ENCODE assay signal across 27 cellular contexts in genomic region chr6:164442572-164442971, GRCh38.
"Had no signal": no experiment of that assay in that cellular context is flagged by ENCODE, and none has a peak within 500 bp of the region (broad histone marks: within the 10 kb centered on the region; RNA-seq: fewer than 3 reads in every experiment).

No MANE protein-coding gene starts in this region.

- H3K4me1 ChIP-seq: stomach, suprapubic skin, testis, thyroid gland, tibial artery, tibial nerve, transverse colon, upper lobe of left lung, upper lobe of right lung, uterus, vagina had no signal

- H3K27ac ChIP-seq: stomach, suprapubic skin, testis, thoracic aorta, thyroid gland, tibial artery, tibial nerve, transverse colon, upper lobe of left lung, upper lobe of right lung, uterus, vagina had no signal

- DNase-seq: stimulated activated CD4-positive, alpha-beta T cell treated with anti-CD3 and anti-CD28 coated beads, Interleukin-2, amount 100 ng/mL, for 48 hours; stimulated activated CD4-positive, alpha-beta T cell treated with anti-CD3 and anti-CD28 coated beads, Interleukin-4, amount 100 ng/mL, for 1 hour; stimulated activated CD4-positive, alpha-beta T cell treated with anti-CD3 and anti-CD28 coated beads, Interleukin-4, amount 100 ng/mL, for 24 hours; stimulated activated CD4-positive, alpha-beta T cell treated with anti-CD3 and anti-CD28 coated beads, Interleukin-4, amount 100 ng/mL, for 4 hours; stimulated activated CD8-positive, alpha-beta memory T cell treated with anti-CD3 and anti-CD28 coated beads, Interleukin-4, amount 100 ng/mL, for 48 hours; stimulated activated naive B cell treated with anti-CD40 and anti-IgM and Interleukin-4, amounts not matched to agents 10 μg/mL and 1 μg/mL and 100 μg/mL, for 72 hours; stimulated activated naive CD4-positive, alpha-beta T cell; stimulated activated naive CD4-positive, alpha-beta T cell treated with Interleukin-2 at 50 U/mL for 16 hours; stimulated activated naive CD8-positive, alpha-beta T cell treated with anti-CD3 and anti-CD28 coated beads, Interleukin-15, amount 100 ng/mL, for 72 hours; stimulated activated naive CD8-positive, alpha-beta T cell treated with anti-CD3 and anti-CD28 coated beads, Interleukin-15, Interleukin-2, amounts not matched to agents 100 U/mL and 50 U/mL, for 24 hours; stomach; substantia nigra; testis; thyroid gland; tibial artery; transverse colon; trophoblast cell; upper lobe of left lung; upper lobe of right lung; uterus had no signal

- H3K9me3 ChIP-seq: suprapubic skin, testis, thoracic aorta, thyroid gland, upper lobe of right lung, uterus, vagina had no signal

- H3K36me3 ChIP-seq: stomach, suprapubic skin, thoracic aorta, thyroid gland, tibial artery, tibial nerve, transverse colon, upper lobe of left lung, upper lobe of right lung, uterus, vagina had no signal

- H3K27me3 ChIP-seq: stomach, suprapubic skin, testis, thyroid gland, tibial artery, tibial nerve, transverse colon, upper lobe of left lung, upper lobe of right lung, uterus, vagina had no signal

- H3K4me3 ChIP-seq: stomach, suprapubic skin, testis, thoracic aorta, thyroid gland, tibial artery, tibial nerve, transverse colon, upper lobe of left lung, upper lobe of right lung, uterus, vagina had no signal

- FAIRE-seq: urothelium cell line had no signal

- ATAC-seq: stimulated activated effector memory CD8-positive, alpha-beta T cell treated with anti-CD3 and anti-CD28 coated beads, Interleukin-12 subunit alpha, Interleukin-12 subunit beta, amount 100 ng/mL, for 72 hours; stimulated activated memory B cell treated with anti-CD40 and anti-IgM and Interleukin-4, amounts not matched to agents 10 μg/mL and 1 μg/mL and 100 μg/mL, for 72 hours; stimulated activated naive B cell treated with anti-CD40 and anti-IgM and Interleukin-4, amounts not matched to agents 10 μg/mL and 1 μg/mL and 100 μg/mL, for 72 hours; stimulated activated naive CD8-positive, alpha-beta T cell treated with anti-CD3 and anti-CD28 coated beads, Interleukin-15, amount 100 ng/mL, for 72 hours; stimulated activated naive CD8-positive, alpha-beta T cell treated with anti-CD3 and anti-CD28 coated beads, Interleukin-15, Interleukin-2, amounts not matched to agents 100 U/mL and 50 U/mL, for 24 hours; upper lobe of right lung had no signal
